1 cellular context compared by ENCODE assay signal in genomic region chr10:49941447-49942338, GRCh38.
TF ChIP-seq lines count a peak whose summit lies in the region.

Gene PARG (minus strand): TSS chr10:49942027. CDS start chr10:49941725, 302 bp downstream.
Gene TIMM23B (plus strand): TSS chr10:49942053. CDS start chr10:49942195, 142 bp downstream.

TF ChIP-seq in HepG2, 621 proteins besides CTCF, POLR2A, EP300 and RAD21 (continued from another document and continues in another):
- TF ChIP-seq FOXP4 (CRISPR knock-in tag; IDR thresholded peaks at IDR 0.05) (0 out of 2 replicates have a peak, but pooled peaks have one; percentile 8), SATB2 (CRISPR knock-in tag; IDR thresholded peaks at IDR 0.05) (peak; percentile 62; the same call in 1 of the 2 replicates), FOXA3 (CRISPR knock-in tag; IDR thresholded peaks at IDR 0.05) (0 out of 2 replicates have a peak, but pooled peaks have one; percentile 17), NFAT5 (CRISPR knock-in tag; IDR thresholded peaks at IDR 0.05) (peak; percentile 59; the same call in 1 of the 2 replicates), NFYB (CRISPR knock-in tag; IDR thresholded peaks at IDR 0.05) (peak; percentile 59), CSRNP2 (CRISPR knock-in tag; conservative IDR thresholded peaks at IDR 0.05; ENCODE audit: low read depth) (0 out of 2 replicates have a peak, but pooled peaks have one; percentile 50), MXD1 (CRISPR knock-in tag; IDR thresholded peaks at IDR 0.05) (peak; percentile 49; the same call in 1 of the 2 replicates), ZBTB25 (CRISPR knock-in tag; IDR thresholded peaks at IDR 0.05) (peak; percentile 69; the same call in 1 of the 2 replicates), MXD4 (CRISPR knock-in tag; IDR thresholded peaks at IDR 0.05) (peak; percentile 94), SNAPC2 (CRISPR knock-in tag; IDR thresholded peaks at IDR 0.05) (0 out of 2 replicates have a peak, but pooled peaks have one; percentile 45), ZNF335 (CRISPR knock-in tag; IDR thresholded peaks at IDR 0.05) (peak; percentile 55; the same call in 1 of the 2 replicates), POGK (CRISPR knock-in tag; conservative IDR thresholded peaks at IDR 0.05) (peak; percentile 54; the same call in 1 of the 2 replicates), NKX3-1 (CRISPR knock-in tag; IDR thresholded peaks at IDR 0.05) (peak; percentile 49; the same call in 1 of the 2 replicates), ZNF841 (CRISPR knock-in tag; IDR thresholded peaks at IDR 0.05; ENCODE audit: borderline replicate concordance) (0 out of 2 replicates have a peak, but pooled peaks have one; percentile 37), ZMYM4 (CRISPR knock-in tag; IDR thresholded peaks at IDR 0.05) (peak; percentile 70), TGIF2 (CRISPR knock-in tag; IDR thresholded peaks at IDR 0.05) (peak; percentile 84; the same call in 1 of the 2 replicates), CREB3 (CRISPR knock-in tag; IDR thresholded peaks at IDR 0.05) (peak; percentile 62; the same call in 1 of the 2 replicates), THAP7 (CRISPR knock-in tag; IDR thresholded peaks at IDR 0.05) (0 out of 2 replicates have a peak, but pooled peaks have one; percentile 69), HOXA5 (CRISPR knock-in tag; IDR thresholded peaks at IDR 0.05) (peak; percentile 72), HOXA3 (CRISPR knock-in tag; IDR thresholded peaks at IDR 0.05) (peak; percentile 70), ZNF570 (CRISPR knock-in tag; IDR thresholded peaks at IDR 0.05; ENCODE audit: borderline replicate concordance) (0 out of 2 replicates have a peak, but pooled peaks have one; percentile 39), ZNF704 (CRISPR knock-in tag; IDR thresholded peaks at IDR 0.05; ENCODE audit: borderline replicate concordance) (0 out of 2 replicates have a peak, but pooled peaks have one; percentile 50), RBFOX2 (IDR thresholded peaks at IDR 0.05; ENCODE audit: low read depth, low read length) (peak; percentile 78), IRX3 (CRISPR knock-in tag; IDR thresholded peaks at IDR 0.05; ENCODE audit: borderline replicate concordance, low read depth) (peak; percentile 75; the same call in 1 of the 2 replicates), HINFP (CRISPR knock-in tag; IDR thresholded peaks at IDR 0.05; ENCODE audit: low read depth) (peak; percentile 71; the same call in 1 of the 2 replicates), ZNF792 (CRISPR knock-in tag; IDR thresholded peaks at IDR 0.05) (peak; percentile 28; the same call in 1 of the 2 replicates), KAT7 (CRISPR knock-in tag; IDR thresholded peaks at IDR 0.05; ENCODE audit: borderline replicate concordance) (0 out of 2 replicates have a peak, but pooled peaks have one; percentile 58), ELF3 (CRISPR knock-in tag; IDR thresholded peaks at IDR 0.05) (peak; percentile 50; the same call in 1 of the 2 replicates), RERE (CRISPR knock-in tag; IDR thresholded peaks at IDR 0.05; ENCODE audit: low read depth) (peak; percentile 12; the same call in 1 of the 2 replicates)
